Comparison of ENCODE assay signal across 29 cellular contexts in the genomic region with DNA sequence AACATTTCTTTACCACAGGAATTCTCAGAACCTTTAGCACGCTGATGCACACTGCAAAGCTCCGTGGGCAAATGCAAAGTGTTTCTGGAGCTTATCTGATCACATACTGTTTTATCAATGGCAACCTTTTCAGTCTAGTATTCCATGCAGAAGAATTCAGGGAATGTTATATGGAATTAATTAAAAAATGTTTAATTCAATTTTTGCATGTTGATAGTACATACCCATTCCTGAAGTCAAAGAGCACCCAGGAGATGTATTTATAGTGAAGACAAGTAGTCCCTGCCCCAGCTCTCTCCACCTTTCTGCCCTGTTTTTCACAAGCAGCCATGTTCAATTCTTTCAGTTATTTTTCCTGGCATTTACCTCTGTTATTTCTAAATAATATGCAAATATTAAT.
"Had no signal": no experiment of that assay in that cellular context is flagged by ENCODE, and none has a peak within 500 bp of the region (broad histone marks: within the 10 kb centered on the region; RNA-seq: fewer than 3 reads in every experiment).

No MANE protein-coding gene starts in this region.

- H3K27ac ChIP-seq: adrenal gland, cardiac muscle cell, VCaP had no signal

- DNase-seq: activated B cell treated with CpG ODN at 0.5 μM for 24 hours; activated CD4-positive, alpha-beta memory T cell treated with anti-CD3 and anti-CD28 coated beads for 36 hours; activated CD4-positive, alpha-beta T cell treated with anti-CD3 and anti-CD28 coated beads for 4 hours; activated CD4-positive, alpha-beta T cell treated with anti-CD3 and anti-CD28 coated beads, Interleukin-2, amount 10 ng/mL, durations not matched to agents 24 days and 14 days; activated CD4-positive, alpha-beta T cell treated with anti-CD3 and anti-CD28 coated beads, Interleukin-2, amount 50 U/mL, for 1 hour; activated CD4-positive, alpha-beta T cell treated with anti-CD3 and anti-CD28 coated beads, Interleukin-2, amount 50 U/mL, for 4 hours; activated CD4-positive, CD25-positive, alpha-beta regulatory T cell treated with anti-CD3 and anti-CD28 coated beads, Interleukin-2, amount 50 U/mL, for 72 hours; activated CD8-positive, alpha-beta memory T cell treated with anti-CD3 and anti-CD28 coated beads, Interleukin-2, amount 50 U/mL, for 4 hours; activated CD8-positive, alpha-beta T cell treated with anti-CD3 and anti-CD28 coated beads for 36 hours; activated effector memory CD4-positive, alpha-beta T cell treated with anti-CD3 and anti-CD28 coated beads, Interleukin-2, amount 50 U/mL, for 16 hours; activated gamma-delta T cell treated with Interleukin-2 at 50 U/mL for 16 hours; activated naive CD4-positive, alpha-beta T cell; activated naive CD4-positive, alpha-beta T cell treated with anti-CD3 and anti-CD28 coated beads for 36 hours; activated naive CD4-positive, alpha-beta T cell treated with anti-CD3 and anti-CD28 coated beads, Interleukin-2, amount 50 U/mL, for 16 hours; activated naive CD8-positive, alpha-beta T cell treated with anti-CD3 and anti-CD28 coated beads for 36 hours; activated T-cell treated with anti-CD3 and anti-CD28 coated beads for 4 hours; activated T-cell treated with anti-CD3 and anti-CD28 coated beads, Interleukin-2, amount 50 U/mL, for 1 hour; activated T-cell treated with anti-CD3 and anti-CD28 coated beads, Interleukin-2, amount 50 U/mL, for 4 hours; activated T-cell treated with anti-CD3 and anti-CD28 coated beads, Interleukin-2, amount 50 U/mL, for 72 hours; adrenal gland; aorta; cerebellar nuclear complex; T-helper 1 cell; T-helper 2 cell; T-helper 9 cell had no signal

- H3K36me3 ChIP-seq: adrenal gland had no signal

- H3K27me3 ChIP-seq: adrenal gland, cardiac muscle cell had no signal

- H3K9me3 ChIP-seq: adrenal gland had no signal

- H3K4me1 ChIP-seq: adrenal gland had no signal

- H3K4me3 ChIP-seq: adrenal gland, cardiac muscle cell had no signal

- ATAC-seq: activated CD8-positive, alpha-beta T cell treated with anti-CD3 and anti-CD28 coated beads for 36 hours; activated naive CD4-positive, alpha-beta T cell treated with anti-CD3 and anti-CD28 coated beads, Interleukin-2, amount 50 U/mL, for 72 hours; activated T-cell treated with anti-CD3 and anti-CD28 coated beads, Interleukin-2, amount 50 U/mL, for 4 hours; activated T-cell treated with anti-CD3 and anti-CD28 coated beads, Interleukin-2, amount 50 U/mL, for 72 hours; activated T-helper 17 cell treated with anti-CD3 and anti-CD28 coated beads, Interleukin-2, amount 50 U/mL, for 72 hours had no signal
